10 cellular contexts compared by ENCODE assay signal in genomic region chr13:23673354-23673753, GRCh38.
A peak's percentile ranks its signal among the peaks of the same experiment; 100 is the strongest.
DNase-seq lines count a peak whose midpoint lies in the region; TF ChIP-seq lines count a peak whose summit lies in the region.
"Had no signal": no experiment of that assay in that cellular context is flagged by ENCODE, and none has a peak within 500 bp of the region (broad histone marks: within the 10 kb centered on the region; RNA-seq: fewer than 3 reads in every experiment).

No MANE protein-coding gene starts in this region.

- H3K9me3 ChIP-seq in SJCRH30 (replicated peaks) (no peaks in the 10 kb centered on the region), neuronal stem cell (replicated peaks in 1 of 2; ENCODE audit: control insufficient read depth in 2 of 2, insufficient read depth in 1 of 2, low read depth in 1 of 2, low read length in 2 of 2) (peaks cover 0 to 3% of the 10 kb centered on the region in 2 donors), sigmoid colon (no peaks in the 10 kb centered on the region)

- H3K18ac ChIP-seq in neuronal stem cell (ENCODE audit: low read length): no peak overlapping the region

- no peak overlapping the region for H3K4me2 ChIP-seq in neuronal stem cell (ENCODE audit: insufficient read depth, low read length, poor library complexity, severe bottlenecking)

- no peak overlapping the region for H3K14ac ChIP-seq in neuronal stem cell (ENCODE audit: low read length)

- DNase-seq in DMS53 treated with DMSO at 0.1 percent for 48 hours (lab: John Stamatoyannopoulos, UW; ENCODE audit: unreplicated experiment): peak; percentile 52
- peak; percentile 36 to 70 for DNase-seq in SJCRH30
- DNase-seq in fibroblast of villous mesenchyme (ENCODE audit: low read depth): peak; percentile 87
- no peak for DNase-seq in neuronal stem cell (ENCODE audit: low spot score)
- no peak for DNase-seq in sigmoid colon
- DNase-seq in DMS79 (lab: John Stamatoyannopoulos, UW): no peak
- no peak for DNase-seq in central memory CD4-positive, alpha-beta T cell
- DNase-seq in activated CD4-positive, CD25-positive, alpha-beta regulatory T cell (lab: John Stamatoyannopoulos, UW): no peak
- DNase-seq: NCI-H2081 treated with DMSO at 0.1 percent for 48 hours, T-helper 1 cell had no signal

- no peak for TF ChIP-seq EP300 in sigmoid colon (IDR thresholded peaks at IDR 0.05)

- no peaks in the 10 kb centered on the region for H3K36me3 ChIP-seq in SJCRH30
- H3K36me3 ChIP-seq in neuronal stem cell (replicated peaks in 1 of 2; ENCODE audit: control insufficient read depth in 2 of 2, insufficient read depth in 2 of 2, low read length in 2 of 2): no peaks in the 10 kb centered on the region
- H3K36me3 ChIP-seq in sigmoid colon: no peaks in the 10 kb centered on the region

- H3K4me1 ChIP-seq in SJCRH30 (peaks cover 28% of the 10 kb centered on the region), neuronal stem cell (ENCODE audit: control insufficient read depth in 2 of 2, insufficient read depth in 1 of 2, low read depth in 1 of 2, low read length in 2 of 2) (peaks cover 4 to 9% of the 10 kb centered on the region in 2 donors), sigmoid colon (peaks cover 0 to 22% (median 0%) of the 10 kb centered on the region in 4 donors)

- no peak for TF ChIP-seq POLR2A in sigmoid colon (IDR thresholded peaks at IDR 0.05)

- H3K4me3 ChIP-seq in SJCRH30: no peak overlapping the region
- no peak overlapping the region for H3K4me3 ChIP-seq in fibroblast of villous mesenchyme (ENCODE audit: low read depth, low read length)
- no peak overlapping the region for H3K4me3 ChIP-seq in neuronal stem cell (ENCODE audit: low read length in 2 of 2)
- no peak overlapping the region for H3K4me3 ChIP-seq in sigmoid colon

- no peak overlapping the region for H3K4ac ChIP-seq in neuronal stem cell (ENCODE audit: low read length)

- no peak overlapping the region for H4K8ac ChIP-seq in neuronal stem cell (ENCODE audit: low read depth, low read length)

- no CpG with 5 or more reads among the region's 4 CpGs for WGBS in neuronal stem cell (ENCODE audit: extremely low coverage in 2 of 2, insufficient read length in 2 of 2, insufficient replicate concordance in 1 of 2), 2 donors
- 65 to 75% methylated on average over 4 of the region's 4 CpGs for WGBS in sigmoid colon, 2 donors

- H4K91ac ChIP-seq in neuronal stem cell (ENCODE audit: low read depth, low read length, poor library complexity): no peak overlapping the region

- H2BK120ac ChIP-seq in neuronal stem cell (ENCODE audit: low read depth, low read length): no peak overlapping the region

- intact Hi-C loops in sigmoid colon (cut with DNase I): no loop called here

- H3K27ac ChIP-seq in SJCRH30 (peak overlapping the region; percentile 8; the same call in 1 of the 2 replicates), neuronal stem cell (replicated peaks; ENCODE audit: low read length) (no peak overlapping the region), sigmoid colon (peak overlapping the region in 1 of 4 donors; percentile 15)

- no peak overlapping the region for H2BK12ac ChIP-seq in neuronal stem cell (ENCODE audit: low read length)

- H2AFZ ChIP-seq in neuronal stem cell (ENCODE audit: low read length): peak overlapping the region; percentile 77

- no peak overlapping the region for H2BK15ac ChIP-seq in neuronal stem cell (ENCODE audit: low read length)

- H2BK5ac ChIP-seq in neuronal stem cell (ENCODE audit: low read length): no peak overlapping the region

- H2AK5ac ChIP-seq in neuronal stem cell (ENCODE audit: low read depth, low read length): no peak overlapping the region

- no peak overlapping the region for H3K9ac ChIP-seq in neuronal stem cell (ENCODE audit: low read depth, low read length, poor library complexity)

- no peaks in the 10 kb centered on the region for H3K79me1 ChIP-seq in neuronal stem cell (ENCODE audit: low read depth, low read length)

- H3K27me3 ChIP-seq in SJCRH30 (no peaks in the 10 kb centered on the region), neuronal stem cell (ENCODE audit: control insufficient read depth in 3 of 3, insufficient read depth in 3 of 3, low read depth in 1 of 3, low read length in 3 of 3) (no peaks in the 10 kb centered on the region), sigmoid colon (no peaks in the 10 kb centered on the region)

- no peak overlapping the region for H3K23ac ChIP-seq in neuronal stem cell (ENCODE audit: low read depth, low read length, poor library complexity)

- TF ChIP-seq CTCF in fibroblast of villous mesenchyme (IDR thresholded peaks at IDR 0.05; ENCODE audit: insufficient read depth, low read depth, low read length) (no peak), sigmoid colon (IDR thresholded peaks at IDR 0.05) (no peak)

Comparison
In these comparisons a context has a peak if more than half of its experiments do, and no peak if none do; other contexts are left out.
1. DNase-seq: peak in DMS53 treated with DMSO at 0.1 percent for 48 hours (single experiment), SJCRH30 (2 of 2) and fibroblast of villous mesenchyme (single experiment); none in neuronal stem cell (single experiment), sigmoid colon (single experiment), DMS79 (single experiment), central memory CD4-positive, alpha-beta T cell (single experiment) and activated CD4-positive, CD25-positive, alpha-beta regulatory T cell (0 of 4).